Comparison of ENCODE assay signal across 26 cellular contexts in genomic region chr12:106934277-106934676, GRCh38.
"Had no signal": no experiment of that assay in that cellular context is flagged by ENCODE, and none has a peak within 500 bp of the region (broad histone marks: within the 10 kb centered on the region; RNA-seq: fewer than 3 reads in every experiment).

No MANE protein-coding gene starts in this region.

- FAIRE-seq: endothelial cell of umbilical vein had no signal

- H3K27ac Mint-ChIP-seq: dendritic cell treated with granulocyte-macrophage colony-stimulating factor and Interleukin-4, amounts not matched to agents 40 ng/mL and 50 ng/mL, for 4 days; effector memory CD8-positive, alpha-beta T cell; endodermal cell had no signal

- H3K9me3 ChIP-seq: colonic mucosa, esophagus squamous epithelium, gastrocnemius medialis had no signal

- H3K9me3 Mint-ChIP-seq: dendritic cell treated with granulocyte-macrophage colony-stimulating factor and Interleukin-4, amounts not matched to agents 40 ng/mL and 50 ng/mL, for 4 days; effector memory CD8-positive, alpha-beta T cell had no signal

- H3K4me3 ChIP-seq: colonic mucosa, coronary artery, dorsolateral prefrontal cortex, esophagus muscularis mucosa, esophagus squamous epithelium, gastrocnemius medialis, gastroesophageal sphincter, heart left ventricle, heart right ventricle had no signal

- H3K4me1 ChIP-seq: colonic mucosa, esophagus muscularis mucosa, esophagus squamous epithelium, foreskin keratinocyte, gastrocnemius medialis, gastroesophageal sphincter, heart left ventricle, heart right ventricle had no signal

- H3K36me3 ChIP-seq: colonic mucosa, esophagus muscularis mucosa, esophagus squamous epithelium, gastrocnemius medialis, gastroesophageal sphincter, heart left ventricle, heart right ventricle had no signal

- ATAC-seq: effector memory CD8-positive, alpha-beta T cell; esophagus mucosa; foreskin keratinocyte; gastrocnemius medialis; gastroesophageal sphincter; heart left ventricle; heart right ventricle had no signal

- H3K27me3 ChIP-seq: colonic mucosa, esophagus muscularis mucosa, gastrocnemius medialis, gastroesophageal sphincter had no signal

- DNase-seq: colonic mucosa; cortex of kidney; dermis blood vessel endothelial cell; dorsolateral prefrontal cortex; effector CD4-positive, alpha-beta T cell; effector CD8-positive, alpha-beta T cell; effector memory CD4-positive, alpha-beta T cell; effector memory CD8-positive, alpha-beta T cell; endodermal cell; erythroblast; esophagus squamous epithelium; foreskin fibroblast; foreskin keratinocyte; foreskin melanocyte; gastrocnemius medialis; glutamatergic neuron; head of caudate nucleus; heart left ventricle; heart right ventricle had no signal

- H3K4me1 Mint-ChIP-seq: endodermal cell had no signal

- H3K4me3 Mint-ChIP-seq: dendritic cell treated with granulocyte-macrophage colony-stimulating factor and Interleukin-4, amounts not matched to agents 40 ng/mL and 50 ng/mL, for 4 days; effector memory CD8-positive, alpha-beta T cell; endodermal cell had no signal

- H3K27ac ChIP-seq: colonic mucosa, coronary artery, dorsolateral prefrontal cortex, epithelial cell of prostate, esophagus muscularis mucosa, esophagus squamous epithelium, foreskin keratinocyte, gastrocnemius medialis, gastroesophageal sphincter, heart left ventricle, heart right ventricle had no signal
